ENCODE assay signal across 1 cellular context in genomic region chr6:43246301-43247114, GRCh38.
TF ChIP-seq lines count a peak whose summit lies in the region.

No MANE protein-coding gene starts in this region.

TF ChIP-seq in HepG2, 621 proteins besides CTCF, POLR2A, EP300 and RAD21 (continued from another document and continues in another):
- TF ChIP-seq PAXIP1 (CRISPR knock-in tag; conservative IDR thresholded peaks at IDR 0.05) (no peak; the same call in none of the 2 replicates), ZBTB10 (CRISPR knock-in tag; IDR thresholded peaks at IDR 0.05; ENCODE audit: borderline replicate concordance) (no peak), RFXANK (CRISPR knock-in tag; IDR thresholded peaks at IDR 0.05) (no peak), HOXD1 (CRISPR knock-in tag; IDR thresholded peaks at IDR 0.05) (0 out of 2 replicates have a peak, but pooled peaks have one; percentile 15), ZBTB7A (CRISPR knock-in tag; IDR thresholded peaks at IDR 0.05) (peak; percentile 74; the same call in 1 of the 2 replicates), THAP7 (CRISPR knock-in tag; IDR thresholded peaks at IDR 0.05) (peak; percentile 16; the same call in 1 of the 2 replicates), NCOR1 (IDR thresholded peaks at IDR 0.05; ENCODE audit: borderline replicate concordance, low read length) (no peak), ZNF609 (CRISPR knock-in tag; IDR thresholded peaks at IDR 0.05; ENCODE audit: borderline replicate concordance) (0 out of 2 replicates have a peak, but pooled peaks have one; percentile 8), ZNF292 (CRISPR knock-in tag; IDR thresholded peaks at IDR 0.05; ENCODE audit: borderline replicate concordance, low read depth) (peak; percentile 21; the same call in 1 of the 2 replicates), PBX3 (CRISPR knock-in tag; IDR thresholded peaks at IDR 0.05; ENCODE audit: borderline replicate concordance) (no peak), ARNTL (CRISPR knock-in tag; IDR thresholded peaks at IDR 0.05) (peak; percentile 77), U2AF1 (optimal IDR thresholded peaks at IDR 0.05; ENCODE audit: low read depth, low read length) (no peak), ZSCAN21 (CRISPR knock-in tag; IDR thresholded peaks at IDR 0.05; ENCODE audit: borderline replicate concordance) (peak; percentile 42; the same call in 1 of the 2 replicates), TGIF2 (CRISPR knock-in tag; IDR thresholded peaks at IDR 0.05) (peak; percentile 13; the same call in 1 of the 2 replicates), KLF15 (CRISPR knock-in tag; IDR thresholded peaks at IDR 0.05; ENCODE audit: borderline replicate concordance) (0 out of 2 replicates have a peak, but pooled peaks have one; percentile 34), ZFP36L1 (CRISPR knock-in tag; IDR thresholded peaks at IDR 0.05) (no peak), TFAP4 (IDR thresholded peaks at IDR 0.05; ENCODE audit: borderline replicate concordance, low read depth) (no peak), NFIB (CRISPR knock-in tag; IDR thresholded peaks at IDR 0.05; ENCODE audit: borderline replicate concordance) (no peak), ZNF253 (CRISPR knock-in tag; IDR thresholded peaks at IDR 0.05; ENCODE audit: borderline replicate concordance) (no peak), GLI4 (CRISPR knock-in tag; IDR thresholded peaks at IDR 0.05; ENCODE audit: borderline replicate concordance) (no peak), GZF1 (CRISPR knock-in tag; IDR thresholded peaks at IDR 0.05) (peak; percentile 29; the same call in 1 of the 2 replicates), CREB1 (IDR thresholded peaks at IDR 0.05) (no peak), CREB1 (CRISPR knock-in tag; IDR thresholded peaks at IDR 0.05) (peak; percentile 70; the same call in 1 of the 2 replicates), ZFP37 (CRISPR knock-in tag; IDR thresholded peaks at IDR 0.05; ENCODE audit: borderline replicate concordance) (no peak), RARA (CRISPR knock-in tag; IDR thresholded peaks at IDR 0.05) (peak; percentile 16; the same call in 1 of the 2 replicates), ARID3A (IDR thresholded peaks at IDR 0.05; ENCODE audit: low read depth, low read length) (no peak), HHEX (CRISPR knock-in tag; IDR thresholded peaks at IDR 0.05) (no peak; the same call in 1 of the 2 replicates), ZNF230 (CRISPR knock-in tag; IDR thresholded peaks at IDR 0.05) (0 out of 2 replicates have a peak, but pooled peaks have one; percentile 2), PATZ1 (CRISPR knock-in tag; IDR thresholded peaks at IDR 0.05) (no peak), LBX2 (CRISPR knock-in tag; IDR thresholded peaks at IDR 0.05; ENCODE audit: borderline replicate concordance) (no peak), DRAP1 (CRISPR knock-in tag; IDR thresholded peaks at IDR 0.05) (no peak), TBX2 (CRISPR knock-in tag; IDR thresholded peaks at IDR 0.05; ENCODE audit: borderline replicate concordance) (no peak), YEATS4 (CRISPR knock-in tag; IDR thresholded peaks at IDR 0.05; ENCODE audit: borderline replicate concordance) (no peak), CBX2 (IDR thresholded peaks at IDR 0.05; ENCODE audit: low read depth, low read length) (no peak), CBX2 (CRISPR knock-in tag; IDR thresholded peaks at IDR 0.05; ENCODE audit: low read depth) (no peak), ZSCAN30 (CRISPR knock-in tag; IDR thresholded peaks at IDR 0.05) (no peak), HES4 (CRISPR knock-in tag; IDR thresholded peaks at IDR 0.05; ENCODE audit: borderline replicate concordance) (peak; percentile 50; the same call in 1 of the 2 replicates), ZNF234 (CRISPR knock-in tag; conservative IDR thresholded peaks at IDR 0.05) (no peak), PCBP2 (optimal IDR thresholded peaks at IDR 0.05; ENCODE audit: low read depth, low read length, poor library complexity, severe bottlenecking) (no peak), KLF12 (CRISPR knock-in tag; IDR thresholded peaks at IDR 0.05; ENCODE audit: borderline replicate concordance) (0 out of 2 replicates have a peak, but pooled peaks have one; percentile 26), RBM22 (optimal IDR thresholded peaks at IDR 0.05; ENCODE audit: low read length) (no peak), HNF4A (CRISPR knock-in tag; IDR thresholded peaks at IDR 0.05) (peak; percentile 24; the same call in 1 of the 2 replicates)
